Comparison of ENCODE assay signal across 31 cellular contexts in the genomic region with DNA sequence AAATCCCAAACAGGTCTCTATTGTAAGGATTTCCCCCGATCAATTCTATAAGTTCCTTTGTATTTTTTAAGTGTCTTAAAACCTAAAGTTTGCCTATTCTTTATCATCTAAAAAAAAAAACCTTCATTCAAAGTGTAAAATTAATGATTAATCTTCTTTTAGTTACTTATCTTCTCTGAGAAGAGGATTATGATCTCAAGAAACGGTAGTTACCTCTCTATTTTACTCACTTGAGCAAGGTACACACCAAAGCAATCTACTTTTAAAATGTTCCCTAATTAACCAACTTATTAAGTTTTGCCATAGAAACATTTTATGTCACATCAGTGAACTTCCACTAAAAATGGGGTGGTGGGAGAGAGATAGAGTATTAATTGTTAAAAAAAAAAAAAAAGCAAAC.
"Had no signal": no experiment of that assay in that cellular context is flagged by ENCODE, and none has a peak within 500 bp of the region (broad histone marks: within the 10 kb centered on the region; RNA-seq: fewer than 3 reads in every experiment).

No MANE protein-coding gene starts in this region.

- H3K4me1 Mint-ChIP-seq: activated CD4-positive, alpha-beta T cell treated with anti-CD3 and anti-CD28 coated beads, Interleukin-2, amount 10 ng/mL, durations not matched to agents 24 days and 14 days; activated naive CD4-positive, alpha-beta T cell treated with anti-CD3 and anti-CD28 coated beads, Interleukin-2, amount 50 U/mL, for 24 hours; activated naive CD8-positive, alpha-beta T cell treated with anti-CD3 and anti-CD28 coated beads, Interleukin-2, amount 10 ng/mL, durations not matched to agents 7 days and 5 days had no signal

- H3K27me3 ChIP-seq: body of pancreas, breast epithelium, Peyer's patch had no signal

- FAIRE-seq: astrocyte had no signal

- H3K4me1 ChIP-seq: breast epithelium, Peyer's patch had no signal

- H3K27me3 Mint-ChIP-seq: activated CD8-positive, alpha-beta T cell treated with anti-CD3 and anti-CD28 coated beads for 36 hours; activated naive CD4-positive, alpha-beta T cell treated with anti-CD3 and anti-CD28 coated beads, Interleukin-2, amount 50 U/mL, for 24 hours; activated naive CD8-positive, alpha-beta T cell treated with anti-CD3 and anti-CD28 coated beads, Interleukin-2, amount 10 ng/mL, durations not matched to agents 7 days and 5 days had no signal

- DNase-seq: activated CD4-positive, alpha-beta T cell treated with anti-CD3 and anti-CD28 coated beads for 1 hour; activated CD4-positive, alpha-beta T cell treated with anti-CD3 and anti-CD28 coated beads, Interleukin-2, amount 50 U/mL, for 4 hours; activated CD4-positive, CD25-positive, alpha-beta regulatory T cell; activated CD8-positive, alpha-beta T cell treated with anti-CD3 and anti-CD28 coated beads for 36 hours; activated gamma-delta T cell; activated naive CD4-positive, alpha-beta T cell treated with Interleukin-2 at 50 U/mL for 16 hours; activated naive CD8-positive, alpha-beta T cell treated with anti-CD3 and anti-CD28 coated beads, Interleukin-2, amount 10 ng/mL, durations not matched to agents 7 days and 5 days; activated T-cell treated with anti-CD3 and anti-CD28 coated beads, Interleukin-2, amount 50 U/mL, for 1 hour; body of pancreas; NCI-H1092 treated with DMSO at 0.1 percent for 48 hours; NCI-H1417; NCI-H187 treated with DMSO at 0.1 percent for 48 hours; NCI-H2081; NCI-H2171 treated with DMSO at 0.1 percent for 48 hours; NCI-H2227 treated with DMSO at 0.1 percent for 48 hours; NCI-H526; NCI-H748 treated with DMSO at 0.1 percent for 48 hours; NK-92 treated with Interleukin-12 subunit alpha and Interleukin-12 subunit beta, amount 100 ng/mL, for 24 hours; PC-3; Peyer's patch; Right ventricle myocardium superior; SW 1271; T-helper 1 cell; T-helper 2 cell; T-helper 9 cell; WERI-Rb-1 had no signal

- H3K36me3 Mint-ChIP-seq: activated naive CD4-positive, alpha-beta T cell treated with anti-CD3 and anti-CD28 coated beads, Interleukin-2, amount 50 U/mL, for 24 hours had no signal

- H3K4me3 ChIP-seq: body of pancreas, breast epithelium, Peyer's patch had no signal

- ATAC-seq: activated CD8-positive, alpha-beta T cell treated with anti-CD3 and anti-CD28 coated beads for 36 hours; body of pancreas; PC-3 had no signal

- H3K36me3 ChIP-seq: breast epithelium, Peyer's patch, WERI-Rb-1 had no signal

- H3K27ac ChIP-seq: body of pancreas, breast epithelium, Peyer's patch, WERI-Rb-1 had no signal

- H3K9me3 Mint-ChIP-seq: activated CD4-positive, alpha-beta T cell treated with anti-CD3 and anti-CD28 coated beads, Interleukin-2, amount 10 ng/mL, durations not matched to agents 24 days and 14 days; activated CD8-positive, alpha-beta T cell treated with anti-CD3 and anti-CD28 coated beads for 36 hours; activated naive CD4-positive, alpha-beta T cell treated with anti-CD3 and anti-CD28 coated beads, Interleukin-2, amount 50 U/mL, for 24 hours; activated naive CD8-positive, alpha-beta T cell treated with anti-CD3 and anti-CD28 coated beads, Interleukin-2, amount 10 ng/mL, durations not matched to agents 7 days and 5 days; activated T-helper 2 cell treated with anti-CD3 and anti-CD28 coated beads, Interferon-gamma antibody, Interleukin-2, Interleukin-4, amounts not matched to agents 10 μg/mL and 5 μg/mL and 100 μg/mL, durations not matched to agents 14 hours and 24 hours and 36 hours had no signal

- H3K4me3 Mint-ChIP-seq: activated CD4-positive, alpha-beta T cell treated with anti-CD3 and anti-CD28 coated beads, Interleukin-2, amount 10 ng/mL, durations not matched to agents 24 days and 14 days; activated CD8-positive, alpha-beta T cell treated with anti-CD3 and anti-CD28 coated beads for 36 hours; activated naive CD4-positive, alpha-beta T cell treated with anti-CD3 and anti-CD28 coated beads, Interleukin-2, amount 50 U/mL, for 24 hours; activated naive CD8-positive, alpha-beta T cell treated with anti-CD3 and anti-CD28 coated beads, Interleukin-2, amount 10 ng/mL, durations not matched to agents 7 days and 5 days had no signal

- H3K27ac Mint-ChIP-seq: activated CD4-positive, alpha-beta T cell treated with anti-CD3 and anti-CD28 coated beads, Interleukin-2, amount 10 ng/mL, durations not matched to agents 24 days and 14 days; activated CD8-positive, alpha-beta T cell treated with anti-CD3 and anti-CD28 coated beads for 36 hours; activated naive CD4-positive, alpha-beta T cell treated with anti-CD3 and anti-CD28 coated beads, Interleukin-2, amount 50 U/mL, for 24 hours; activated naive CD8-positive, alpha-beta T cell treated with anti-CD3 and anti-CD28 coated beads, Interleukin-2, amount 10 ng/mL, durations not matched to agents 7 days and 5 days; activated T-helper 2 cell treated with anti-CD3 and anti-CD28 coated beads, Interferon-gamma antibody, Interleukin-2, Interleukin-4, amounts not matched to agents 10 μg/mL and 5 μg/mL and 100 μg/mL, durations not matched to agents 14 hours and 24 hours and 36 hours had no signal
